In genomic region chr2:68594674-68595492, GRCh38 we compare ENCODE assay signal across 8 cellular contexts. TPM values are rescaled to one million over a fixed set of nuclear protein-coding genes. Genes with fewer than 3 reads are reported as not detected.
DNase-seq lines count a peak whose midpoint lies in the region; ATAC-seq, FAIRE-seq and TF ChIP-seq lines count a peak whose summit lies in the region.

No MANE protein-coding gene starts in this region.

- H3K4me3 ChIP-seq in GM12878 (peak overlapping the region; percentile 38; the same call in 1 of the 2 replicates), kidney (ENCODE audit: low read length in 2 of 2) (peak overlapping the region; percentile 44 to 69)

- H3K4me2 ChIP-seq in GM12878 (ENCODE audit: control insufficient read depth, insufficient read depth): peak overlapping the region; percentile 83

- intact Hi-C loops in GM12878 (cut with micrococcal nuclease; ENCODE audit: unreplicated experiment) (loop anchor here (1.0 to 5.0 kb wide), 2 partner anchors 108 to 132 kb away; no protein-coding TSS in a partner anchor), kidney (cut with DNase I) (no loop called here)

- RAD21 ChIA-PET in GM12878 (lab: Charles Lee; ENCODE audit: unreplicated experiment): interaction anchor here (0.7 to 3.3 kb wide), 8 partner anchors 107 to 473 kb away, joined by 3 to 29 read pairs (median 4); partner anchors contain the start of gene FBXO48

- H3K27me3 ChIP-seq in GM12878 (replicated peaks in 1 of 2; ENCODE audit: control insufficient read depth in 2 of 2, insufficient read depth in 2 of 2, low read length in 1 of 2): no peaks in the 10 kb centered on the region

- H3K9me3 ChIP-seq in GM12878 (replicated peaks; ENCODE audit: control insufficient read depth, insufficient read depth, low read length) (no peaks in the 10 kb centered on the region), kidney (ENCODE audit: control insufficient read depth in 1 of 2, low read length in 2 of 2) (no peaks in the 10 kb centered on the region)

- SMC1A ChIA-PET in GM12878 (lab: Charles Lee; ENCODE audit: uncharacterized antibody, unreplicated experiment): interaction anchor here (0.8 to 3.8 kb wide), 10 partner anchors 13 to 133 kb away, joined by 3 to 55 read pairs (median 3); partner anchors contain the start of genes APLF and FBXO48

- BruUV-seq in GM12878 (replicated peaks; lab: Mats Ljungman, UMichigan): no TSS peak

- H2AFZ ChIP-seq in GM12878 (ENCODE audit: control insufficient read depth, low read depth, low read length): peak overlapping the region; percentile 85

- H3K27ac ChIP-seq in GM12878 (ENCODE audit: control insufficient read depth, insufficient read depth) (peak overlapping the region; percentile 31; the same call in 1 of the 2 replicates), kidney (ENCODE audit: low read depth in 2 of 2, low read length in 2 of 2) (peak overlapping the region in 1 of 2 donors; percentile 14)

- no peak for TF ChIP-seq POLR2A in GM12878 (IDR thresholded peaks at IDR 0.05; ENCODE audit: low read depth, low read length)

- peak overlapping the region; percentile 22; the same call in 1 of the 2 replicates for H3K9ac ChIP-seq in GM12878 (ENCODE audit: control insufficient read depth, insufficient read depth, low read length)
- H3K9ac ChIP-seq in kidney (ENCODE audit: low read length in 2 of 2): no peak overlapping the region

- TF ChIP-seq RAD21 in GM12878 (IDR thresholded peaks at IDR 0.05; ENCODE audit: insufficient read depth, low read depth, low read length): peak; percentile 55

- H3K4me1 ChIP-seq in GM12878 (ENCODE audit: control insufficient read depth, insufficient read depth, low read length): no peaks in the 10 kb centered on the region; the same call in 1 of the 2 replicates
- peaks cover 0 to 4% of the 10 kb centered on the region in 2 donors for H3K4me1 ChIP-seq in kidney (ENCODE audit: control insufficient read depth in 1 of 2, insufficient read depth in 1 of 2, low read depth in 1 of 2, low read length in 2 of 2)

- POLR2A ChIA-PET in GM12878 (lab: Charles Lee): interaction anchor here (1.5 kb wide), 1 partner anchor 131 kb away, joined by 5 read pairs; no protein-coding TSS in a partner anchor

- peak; percentile 27 for FAIRE-seq in GM12878 (lab: Jason Lieb, UNC)
- peak; percentile 50 for FAIRE-seq in kidney (lab: Jason Lieb, UNC)

- peak; percentile 83 for ATAC-seq in GM12878

- in situ Hi-C loops in GM13977 (cut with MboI; ENCODE audit: low pct_unique_long_range_greater_than_20kb, low sequenced_read_pairs, unreplicated experiment) (no loop called here), GM12878 (cut with MboI) (no loop called here)

- no peaks in the 10 kb centered on the region for H4K20me1 ChIP-seq in GM12878 (ENCODE audit: control insufficient read depth, insufficient read depth)

- TF ChIP-seq CTCF in GM13977 (IDR thresholded peaks at IDR 0.05; ENCODE audit: extremely low read depth, insufficient read depth, missing control alignments) (peak; percentile 81), GM12878 (IDR thresholded peaks at IDR 0.05 in 2 of 3, conservative IDR thresholded peaks at IDR 0.05 in 1 of 3; ENCODE audit: control insufficient read depth in 2 of 3, extremely low read depth in 1 of 3, insufficient read depth in 1 of 3, low read depth in 3 of 3, low read length in 3 of 3) (peak; percentile 62 to 93 (median 85)), kidney (IDR thresholded peaks at IDR 0.05; ENCODE audit: borderline replicate concordance, extremely low read depth, insufficient read depth) (peak; percentile 71)

- CTCF ChIA-PET in GM12878 (lab: Yijun Ruan, JAX): interaction anchor here (0.6 to 8.0 kb wide), 49 partner anchors 9 to 472 kb away, joined by 3 to 149 read pairs (median 4); partner anchors contain the start of genes APLF and FBXO48

- no peaks in the 10 kb centered on the region for H3K79me2 ChIP-seq in GM12878 (ENCODE audit: control insufficient read depth, insufficient read depth, low read length)

- H3K36me3 ChIP-seq in GM12878 (ENCODE audit: control insufficient read depth in 2 of 2, insufficient read depth in 2 of 2, low read length in 1 of 2) (no peaks in the 10 kb centered on the region), kidney (ENCODE audit: control insufficient read depth in 1 of 2, insufficient read depth in 2 of 2, low read length in 2 of 2) (no peaks in the 10 kb centered on the region)

- WGBS in GM12878 (ENCODE audit: insufficient coverage, insufficient replicate concordance, low lambda C conversion rate, missing lambda C conversion rate): 19% methylated on average over 5 of the region's 5 CpGs

- DNase-seq in A172 (ENCODE audit: low spot score) (peak; percentile 35), GM13977 (ENCODE audit: low spot score) (peak; percentile 29), HS-5 (ENCODE audit: low read depth) (peak; percentile 9), T-helper 1 cell (peak in 4 of 5 donors; percentile 24 to 58 (median 32)), GM12878 (ENCODE audit: low read depth, low spot score) (peak; percentile 27), kidney (no peak), NCI-H1105 treated with DMSO at 0.1 percent for 48 hours (lab: John Stamatoyannopoulos, UW) (no peak)
- peak; percentile 10 to 48 (median 13) for DNase-seq in stimulated activated CD4-positive, alpha-beta T cell treated with anti-CD3 and anti-CD28 coated beads, TNF-alpha, amount 100 ng/mL, for 24 hours (ENCODE audit: low read depth in 3 of 3)

- TF ChIP-seq EP300 in GM12878 (IDR thresholded peaks at IDR 0.05; ENCODE audit: borderline replicate concordance in 1 of 2, control insufficient read depth in 1 of 2, low read depth in 2 of 2, low read length in 2 of 2): no peak

TF ChIP-seq in GM12878, 131 proteins besides CTCF, POLR2A, EP300 and RAD21:
- no peak for TF ChIP-seq ATF3 (IDR thresholded peaks at IDR 0.05; ENCODE audit: borderline replicate concordance, extremely low read depth, low read depth, low read length)
- TF ChIP-seq PKNOX1 (IDR thresholded peaks at IDR 0.05): peak; percentile 31; the same call in 1 of the 2 replicates
- no peak for TF ChIP-seq JUND (IDR thresholded peaks at IDR 0.05; ENCODE audit: low read depth, low read length)
- TF ChIP-seq SMC3 (IDR thresholded peaks at IDR 0.05; ENCODE audit: borderline replicate concordance, low read length): peak; percentile 65; the same call in 1 of the 2 replicates
- TF ChIP-seq BCLAF1 (IDR thresholded peaks at IDR 0.05): no peak
TF ChIP-seq in GM12878: peak in this region for 2.

RNA-seq across cellular contexts. Expression of gene PROKR1, which starts 48.5 kb away (rescaled TPM):
- not detected in 2 replicates for total RNA-seq in A172 (2014; rRNA removed; shearing (Covaris generic))
- not detected in 2 replicates for total RNA-seq in GM12878 (2013; cell fraction: nucleolus; rRNA removed)
- total RNA-seq in GM12878 (2014; rRNA removed) (not detected in 2 replicates), GM12878 (2014; rRNA removed; fragmentation: Illumina TruSeq; extraction: Trizol) (not detected in 2 replicates), GM12878 (2021) (not detected in 2 replicates), kidney (not detected)
- not detected for polyA plus RNA-seq in GM12878 (2011; ENCODE audit: low read depth)
- polyA plus RNA-seq in GM12878 (2011; rRNA removed) (0.01 TPM in 1 of 2 replicates, not detected in the other), GM12878 (2014; fragmentation: Illumina TruSeq; extraction: Trizol) (0.01 TPM in 1 of 2 replicates, not detected in the other), GM12878 (2014; fragmentation: Nextera tagmentation; extraction: Ambion mirVana) (under 1 TPM in 1 of 2 experiments, not detected in 1; 0.02 TPM), GM12878 (2014; rRNA removed) (not detected in 2 replicates), GM12878 (2016; fragmentation: Nextera tagmentation; extraction: Ambion mirVana) (not detected), kidney (ENCODE audit: insufficient read depth, low read depth, low replicate concordance) (not detected)
- not detected in 2 replicates for polyA plus RNA-seq in GM12878 (2011; cell fraction: cytosol; rRNA removed)
- polyA plus RNA-seq in GM12878 (2011; cell fraction: nucleus; rRNA removed): 0.03 TPM in 1 of 2 replicates, not detected in the other
- not detected in 2 replicates for polyA plus RNA-seq in GM12878 (2012)
- polyA minus RNA-seq in GM12878 (2011; rRNA and poly(A)+ RNA removed): not detected in 2 replicates
- not detected in 2 replicates for polyA minus RNA-seq in GM12878 (2011; cell fraction: cytosol; rRNA and poly(A)+ RNA removed)
- not detected in 2 replicates for polyA minus RNA-seq in GM12878 (2011; cell fraction: nucleus; rRNA and poly(A)+ RNA removed)

Comparison
In these comparisons a context has a peak if more than half of its experiments do, and no peak if none do; other contexts are left out.
1. DNase-seq: peak in A172 (single experiment), GM13977 (single experiment), HS-5 (single experiment), T-helper 1 cell (4 of 5), GM12878 (single experiment) and stimulated activated CD4-positive, alpha-beta T cell treated with anti-CD3 and anti-CD28 coated beads, TNF-alpha, amount 100 ng/mL, for 24 hours (3 of 3); none in kidney (single experiment) and NCI-H1105 treated with DMSO at 0.1 percent for 48 hours (single experiment).
2. Peak in every context shown above with its lines, with median percentiles within 50 percentile points of each other: CTCF ChIP-seq.